In the genomic region with DNA sequence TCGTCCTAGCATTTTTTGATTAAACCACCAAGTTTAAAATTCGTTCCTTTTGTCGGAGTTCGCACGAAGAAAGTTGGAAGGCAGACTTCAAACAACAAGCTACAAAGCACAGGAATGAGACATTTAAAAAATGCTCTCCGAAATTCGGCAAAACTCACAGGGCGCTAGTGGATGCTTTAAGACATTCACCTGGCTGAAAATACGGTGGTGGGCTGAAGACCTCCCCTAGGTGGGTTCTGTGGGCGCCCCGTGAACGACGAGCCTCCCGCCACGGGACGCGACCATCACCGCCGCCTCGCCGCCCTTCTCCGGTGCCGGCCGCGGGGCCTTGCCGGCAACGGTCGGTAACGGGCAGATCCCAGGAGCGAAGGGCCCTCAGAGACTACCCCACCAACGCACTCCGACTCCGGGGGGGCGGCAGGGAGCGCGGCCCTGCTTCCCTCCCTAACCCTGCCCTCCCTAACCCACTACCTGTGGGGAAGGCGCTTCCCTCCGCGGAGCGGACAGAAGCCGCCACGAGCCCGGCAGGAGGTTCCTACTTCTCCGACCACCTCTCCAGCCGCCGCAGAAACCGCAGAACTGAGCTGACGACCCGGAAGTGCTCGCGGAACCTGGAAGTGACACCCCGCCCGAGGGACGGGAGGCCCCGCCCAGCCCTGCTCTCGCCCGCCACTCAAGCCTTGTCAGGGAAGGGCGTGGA, we compare ENCODE assay signal across 8 cellular contexts. TPM values are rescaled to one million over a fixed set of nuclear protein-coding genes. Genes with fewer than 3 reads are reported as not detected.
DNase-seq lines count a peak whose midpoint lies in the region; ATAC-seq and FAIRE-seq lines count a peak whose summit lies in the region.

A gene with protein sequence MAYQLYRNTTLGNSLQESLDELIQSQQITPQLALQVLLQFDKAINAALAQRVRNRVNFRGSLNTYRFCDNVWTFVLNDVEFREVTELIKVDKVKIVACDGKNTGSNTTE (minus strand): TSS at position 581 of the 700 bp plus-strand sequence. CDS start 5,238 bp downstream, outside the sequence.

- peaks cover 17% of the 10 kb centered on the region for H3K36me3 Mint-ChIP-seq in effector memory CD8-positive, alpha-beta T cell (ENCODE audit: insufficient read depth)

- no peak within 1 kb of the TSS for H3K27ac Mint-ChIP-seq in effector memory CD8-positive, alpha-beta T cell

- ATAC-seq in GM21381 (IDR thresholded peaks at IDR 0.05; ENCODE audit: unreplicated experiment): peak; percentile 98
- ATAC-seq in effector memory CD8-positive, alpha-beta T cell (replicated peaks): peak; percentile 98

- peak; percentile 31 for FAIRE-seq in HTR-8/SVneo (lab: Jason Lieb, UNC)

- no peaks in the 10 kb centered on the region for H3K27me3 Mint-ChIP-seq in effector memory CD8-positive, alpha-beta T cell

- peaks cover 10 to 12% of the 10 kb centered on the region in 2 donors for H3K4me1 Mint-ChIP-seq in effector memory CD8-positive, alpha-beta T cell (ENCODE audit: low read depth in 2 of 2)

- DNase-seq in COLO829 (ENCODE audit: low spot score) (peak; percentile 92), HTR-8/SVneo (ENCODE audit: insufficient read length, low spot score) (peak; percentile 88), NOMO-1 treated with DMSO at 0.1 percent for 48 hours (lab: John Stamatoyannopoulos, UW; ENCODE audit: unreplicated experiment) (peak; percentile 95), lung microvascular endothelial cell (ENCODE audit: low read depth in 2 of 2) (peak; percentile 94 to 95)
- peak; percentile 84 to 87 for DNase-seq in activated CD8-positive, alpha-beta memory T cell treated with anti-CD3 and anti-CD28 coated beads for 4 hours (ENCODE audit: low read depth in 2 of 2)
- peak; percentile 88 to 90 (median 90) for DNase-seq in effector memory CD8-positive, alpha-beta T cell
- peak; percentile 79 to 84 (median 79) for DNase-seq in stimulated activated CD4-positive, alpha-beta T cell treated with anti-CD3 and anti-CD28 coated beads, TNF-alpha, amount 100 ng/mL, for 4 hours (ENCODE audit: low read depth in 3 of 3)

- H3K9me3 Mint-ChIP-seq in effector memory CD8-positive, alpha-beta T cell: no peaks in the 10 kb centered on the region

- no peak within 1 kb of the TSS for H3K4me3 Mint-ChIP-seq in effector memory CD8-positive, alpha-beta T cell

RNA-seq across cellular contexts. Expression of the gene that starts here (rescaled TPM):
- total RNA-seq in lung microvascular endothelial cell: 51.2 and 61.0 TPM in 2 replicates

Comparison
In these comparisons a context has a peak if more than half of its experiments do, and no peak if none do; other contexts are left out.
1. Peak in every context shown above with its lines: DNase-seq and ATAC-seq.